9 cellular contexts compared by ENCODE assay signal in the genomic region with DNA sequence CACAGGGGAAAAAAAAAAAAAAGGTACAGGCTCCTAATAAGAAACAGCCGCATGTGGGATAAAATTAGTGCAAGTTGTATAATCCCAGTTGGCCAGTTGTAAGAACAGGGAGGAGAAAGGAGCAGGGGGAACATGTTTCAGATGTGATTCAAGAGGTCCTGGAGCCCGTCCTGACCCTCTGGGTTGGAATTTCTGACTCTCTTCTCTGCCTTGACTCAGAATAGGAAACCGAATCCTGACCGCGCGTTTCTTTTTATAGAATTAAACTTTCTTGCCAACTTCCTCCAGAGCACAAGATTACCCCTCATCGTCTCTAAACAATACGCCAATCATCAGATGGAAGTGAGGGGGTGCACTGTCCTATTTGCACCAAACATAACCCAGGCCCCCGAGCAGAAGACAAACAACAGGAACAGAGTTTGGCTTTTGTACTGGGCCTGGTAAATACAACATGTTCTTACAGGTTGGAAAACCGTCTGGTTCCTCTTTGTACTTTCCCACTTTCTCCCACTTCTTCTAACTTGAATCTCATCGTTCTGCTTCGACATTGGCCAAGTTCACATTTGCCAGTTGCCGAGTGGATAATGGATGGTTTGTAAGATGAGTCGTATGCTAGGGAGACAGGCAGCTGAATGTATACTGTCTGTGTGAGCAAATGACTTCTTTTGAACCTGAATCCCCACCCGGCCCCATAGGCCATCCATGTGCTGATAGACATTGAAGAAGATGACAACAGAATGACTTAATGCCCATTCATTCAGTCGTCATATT. TPM values are rescaled to one million over a fixed set of nuclear protein-coding genes. Genes with fewer than 3 reads are reported as not detected.
A peak's percentile ranks its signal among the peaks of the same experiment; 100 is the strongest.
DNase-seq lines count a peak whose midpoint lies in the region; ATAC-seq and TF ChIP-seq lines count a peak whose summit lies in the region.
"Had no signal": no experiment of that assay in that cellular context is flagged by ENCODE, and none has a peak within 500 bp of the region (broad histone marks: within the 10 kb centered on the region; RNA-seq: fewer than 3 reads in every experiment).

No MANE protein-coding gene starts in this region.

- H3K27ac ChIP-seq in cardiac muscle cell, result peak overlapping the region; percentile 39

- no peaks in the 10 kb centered on the region for H3K36me3 ChIP-seq in cardiac muscle cell

- peak overlapping the region; percentile 46 for H3K4me3 Mint-ChIP-seq in activated CD4-positive, alpha-beta T cell treated with anti-CD3 and anti-CD28 coated beads for 36 hours

- peaks cover 37% of the 10 kb centered on the region for H3K4me1 Mint-ChIP-seq in activated CD4-positive, alpha-beta T cell treated with anti-CD3 and anti-CD28 coated beads for 36 hours

- H3K4me3 ChIP-seq in cardiac muscle cell, result no peak overlapping the region

- no peaks in the 10 kb centered on the region for H3K36me3 Mint-ChIP-seq in activated CD4-positive, alpha-beta T cell treated with anti-CD3 and anti-CD28 coated beads for 36 hours (ENCODE audit: low read depth)
- H3K36me3 Mint-ChIP-seq: CD4-positive, CD25-positive, alpha-beta regulatory T cell had no signal

- H3K27me3 ChIP-seq in cardiac muscle cell, result no peaks in the 10 kb centered on the region

- ATAC-seq in activated CD4-positive, alpha-beta T cell treated with anti-CD3 and anti-CD28 coated beads for 36 hours, result peak; percentile 68
- no peak for ATAC-seq in GM19395 (IDR thresholded peaks at IDR 0.05; ENCODE audit: unreplicated experiment)

- intact Hi-C loops in activated CD4-positive, alpha-beta T cell treated with anti-CD3 and anti-CD28 coated beads for 36 hours (cut with DNase I, micrococcal nuclease), result loop anchor here in 1 of 2 experiments (2.0 kb wide), 1 partner anchor 39 kb away; no protein-coding TSS in a partner anchor

- H3K27ac Mint-ChIP-seq in activated CD4-positive, alpha-beta T cell treated with anti-CD3 and anti-CD28 coated beads for 36 hours, result peak overlapping the region; percentile 55

- H3K9me3 ChIP-seq in cardiac muscle cell (ENCODE audit: low read depth), result no peaks in the 10 kb centered on the region

- POLR2A ChIA-PET in activated CD4-positive, alpha-beta T cell treated with anti-CD3 and anti-CD28 coated beads for 36 hours (lab: Charles Lee), result no interaction called here

- CTCF ChIA-PET in activated CD4-positive, alpha-beta T cell treated with anti-CD3 and anti-CD28 coated beads for 36 hours (lab: Charles Lee), result interaction anchor here (0.7 kb wide), 1 partner anchor 106 kb away, joined by 3 read pairs; no protein-coding TSS in a partner anchor

- no peak for TF ChIP-seq CTCF in cardiac muscle cell (IDR thresholded peaks at IDR 0.05; ENCODE audit: low read depth, low read length)

- peak; percentile 65 for DNase-seq in activated CD4-positive, alpha-beta T cell treated with anti-CD3 and anti-CD28 coated beads for 36 hours
- DNase-seq in activated CD4-positive, alpha-beta T cell treated with anti-CD3 and anti-CD28 coated beads for 1 hour, result no peak
- DNase-seq in activated CD8-positive, alpha-beta memory T cell treated with anti-CD3 and anti-CD28 coated beads, Interleukin-2, amount 50 U/mL, for 4 hours, result peak; percentile 36
- DNase-seq in cardiac muscle cell (ENCODE audit: low read depth in 1 of 2, low spot score in 1 of 2) (peak; percentile 12 to 94), NCI-H1417 (lab: John Stamatoyannopoulos, UW) (no peak), ecto neural progenitor cell (ENCODE audit: low spot score) (no peak)
- peak; percentile 15 to 34 (median 20) for DNase-seq in stimulated activated CD4-positive, alpha-beta T cell treated with anti-CD3 and anti-CD28 coated beads, Interleukin-12 subunit alpha, Interleukin-12 subunit beta, amount 100 ng/mL, for 48 hours (ENCODE audit: low read depth in 2 of 3, low spot score in 1 of 3)

- peaks cover 13% of the 10 kb centered on the region for H3K4me1 ChIP-seq in cardiac muscle cell (ENCODE audit: low read depth)

- H3K27me3 Mint-ChIP-seq in activated CD4-positive, alpha-beta T cell treated with anti-CD3 and anti-CD28 coated beads for 36 hours, result no peaks in the 10 kb centered on the region

- peaks cover 7% of the 10 kb centered on the region for H3K9me3 Mint-ChIP-seq in activated CD4-positive, alpha-beta T cell treated with anti-CD3 and anti-CD28 coated beads for 36 hours (ENCODE audit: low read depth)

RNA-seq across cellular contexts. Expression of gene MED13L, which starts 42.5 kb away (rescaled TPM):
- 10 to 100 TPM; 38.5 to 41.9 TPM for total RNA-seq in activated CD4-positive, alpha-beta T cell treated with anti-CD3 and anti-CD28 coated beads for 36 hours
- total RNA-seq in cardiac muscle cell, result 49.5 and 94.3 TPM in 2 replicates
- polyA plus RNA-seq in cardiac muscle cell, result 31.3 and 39.2 TPM in 2 replicates

Comparison
In these comparisons a context has a peak if more than half of its experiments do, and no peak if none do; other contexts are left out.
1. DNase-seq: peak in activated CD4-positive, alpha-beta T cell treated with anti-CD3 and anti-CD28 coated beads for 36 hours (single experiment), activated CD8-positive, alpha-beta memory T cell treated with anti-CD3 and anti-CD28 coated beads, Interleukin-2, amount 50 U/mL, for 4 hours (single experiment), cardiac muscle cell (2 of 2) and stimulated activated CD4-positive, alpha-beta T cell treated with anti-CD3 and anti-CD28 coated beads, Interleukin-12 subunit alpha, Interleukin-12 subunit beta, amount 100 ng/mL, for 48 hours (3 of 3); none in activated CD4-positive, alpha-beta T cell treated with anti-CD3 and anti-CD28 coated beads for 1 hour (single experiment), NCI-H1417 (0 of 3) and ecto neural progenitor cell (single experiment).